In the genomic region with DNA sequence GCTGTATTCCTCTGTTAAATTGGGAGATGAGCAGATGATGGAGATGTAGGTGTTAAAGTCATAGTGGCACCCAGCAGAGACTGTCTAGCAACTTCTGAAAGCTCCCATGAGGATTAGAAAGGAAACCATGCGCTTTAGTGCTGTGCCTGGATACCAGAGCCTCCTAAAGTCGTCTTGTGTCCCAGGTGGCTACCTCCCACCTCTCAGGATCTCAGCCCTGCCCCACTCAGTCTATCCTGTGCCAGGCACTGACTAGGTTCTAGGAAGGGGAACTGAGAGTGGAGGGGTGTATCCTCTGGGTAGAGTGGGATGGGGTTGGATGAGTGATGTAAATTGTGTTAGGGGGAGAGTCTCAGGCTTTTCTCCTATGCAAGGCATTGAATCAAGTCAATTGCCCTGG, we compare ENCODE assay signal across 1 cellular context.
TF ChIP-seq lines count a peak whose summit lies in the region.

No MANE protein-coding gene starts in this region.

TF ChIP-seq in GM23338, 12 proteins besides CTCF, POLR2A, EP300 and RAD21 (continued from another document):
- TF ChIP-seq, protein P1, sequence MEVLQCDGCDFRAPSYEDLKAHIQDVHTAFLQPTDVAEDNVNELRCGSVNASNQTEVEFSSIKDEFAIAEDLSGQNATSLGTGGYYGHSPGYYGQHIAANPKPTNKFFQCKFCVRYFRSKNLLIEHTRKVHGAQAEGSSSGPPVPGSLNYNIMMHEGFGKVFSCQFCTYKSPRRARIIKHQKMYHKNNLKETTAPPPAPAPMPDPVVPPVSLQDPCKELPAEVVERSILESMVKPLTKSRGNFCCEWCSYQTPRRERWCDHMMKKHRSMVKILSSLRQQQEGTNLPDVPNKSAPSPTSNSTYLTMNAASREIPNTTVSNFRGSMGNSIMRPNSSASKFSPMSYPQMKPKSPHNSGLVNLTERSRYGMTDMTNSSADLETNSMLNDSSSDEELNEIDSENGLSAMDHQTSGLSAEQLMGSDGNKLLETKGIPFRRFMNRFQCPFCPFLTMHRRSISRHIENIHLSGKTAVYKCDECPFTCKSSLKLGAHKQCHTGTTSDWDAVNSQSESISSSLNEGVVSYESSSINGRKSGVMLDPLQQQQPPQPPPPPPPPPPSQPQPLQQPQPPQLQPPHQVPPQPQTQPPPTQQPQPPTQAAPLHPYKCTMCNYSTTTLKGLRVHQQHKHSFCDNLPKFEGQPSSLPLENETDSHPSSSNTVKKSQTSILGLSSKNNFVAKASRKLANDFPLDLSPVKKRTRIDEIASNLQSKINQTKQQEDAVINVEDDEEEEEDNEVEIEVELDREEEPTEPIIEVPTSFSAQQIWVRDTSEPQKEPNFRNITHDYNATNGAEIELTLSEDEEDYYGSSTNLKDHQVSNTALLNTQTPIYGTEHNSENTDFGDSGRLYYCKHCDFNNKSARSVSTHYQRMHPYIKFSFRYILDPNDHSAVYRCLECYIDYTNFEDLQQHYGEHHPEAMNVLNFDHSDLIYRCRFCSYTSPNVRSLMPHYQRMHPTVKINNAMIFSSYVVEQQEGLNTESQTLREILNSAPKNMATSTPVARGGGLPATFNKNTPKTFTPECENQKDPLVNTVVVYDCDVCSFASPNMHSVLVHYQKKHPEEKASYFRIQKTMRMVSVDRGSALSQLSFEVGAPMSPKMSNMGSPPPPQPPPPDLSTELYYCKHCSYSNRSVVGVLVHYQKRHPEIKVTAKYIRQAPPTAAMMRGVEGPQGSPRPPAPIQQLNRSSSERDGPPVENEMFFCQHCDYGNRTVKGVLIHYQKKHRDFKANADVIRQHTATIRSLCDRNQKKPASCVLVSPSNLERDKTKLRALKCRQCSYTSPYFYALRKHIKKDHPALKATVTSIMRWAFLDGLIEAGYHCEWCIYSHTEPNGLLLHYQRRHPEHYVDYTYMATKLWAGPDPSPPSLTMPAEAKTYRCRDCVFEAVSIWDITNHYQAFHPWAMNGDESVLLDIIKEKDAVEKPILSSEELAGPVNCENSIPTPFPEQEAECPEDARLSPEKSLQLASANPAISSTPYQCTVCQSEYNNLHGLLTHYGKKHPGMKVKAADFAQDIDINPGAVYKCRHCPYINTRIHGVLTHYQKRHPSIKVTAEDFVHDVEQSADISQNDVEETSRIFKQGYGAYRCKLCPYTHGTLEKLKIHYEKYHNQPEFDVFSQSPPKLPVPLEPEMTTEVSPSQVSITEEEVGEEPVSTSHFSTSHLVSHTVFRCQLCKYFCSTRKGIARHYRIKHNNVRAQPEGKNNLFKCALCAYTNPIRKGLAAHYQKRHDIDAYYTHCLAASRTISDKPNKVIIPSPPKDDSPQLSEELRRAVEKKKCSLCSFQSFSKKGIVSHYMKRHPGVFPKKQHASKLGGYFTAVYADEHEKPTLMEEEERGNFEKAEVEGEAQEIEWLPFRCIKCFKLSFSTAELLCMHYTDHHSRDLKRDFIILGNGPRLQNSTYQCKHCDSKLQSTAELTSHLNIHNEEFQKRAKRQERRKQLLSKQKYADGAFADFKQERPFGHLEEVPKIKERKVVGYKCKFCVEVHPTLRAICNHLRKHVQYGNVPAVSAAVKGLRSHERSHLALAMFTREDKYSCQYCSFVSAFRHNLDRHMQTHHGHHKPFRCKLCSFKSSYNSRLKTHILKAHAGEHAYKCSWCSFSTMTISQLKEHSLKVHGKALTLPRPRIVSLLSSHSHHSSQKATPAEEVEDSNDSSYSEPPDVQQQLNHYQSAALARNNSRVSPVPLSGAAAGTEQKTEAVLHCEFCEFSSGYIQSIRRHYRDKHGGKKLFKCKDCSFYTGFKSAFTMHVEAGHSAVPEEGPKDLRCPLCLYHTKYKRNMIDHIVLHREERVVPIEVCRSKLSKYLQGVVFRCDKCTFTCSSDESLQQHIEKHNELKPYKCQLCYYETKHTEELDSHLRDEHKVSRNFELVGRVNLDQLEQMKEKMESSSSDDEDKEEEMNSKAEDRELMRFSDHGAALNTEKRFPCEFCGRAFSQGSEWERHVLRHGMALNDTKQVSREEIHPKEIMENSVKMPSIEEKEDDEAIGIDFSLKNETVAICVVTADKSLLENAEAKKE (CRISPR knock-in tag; IDR thresholded peaks at IDR 0.05) = no peak
- no peak for TF ChIP-seq ZNF114 (CRISPR knock-in tag; IDR thresholded peaks at IDR 0.05)
- TF ChIP-seq NANOG (IDR thresholded peaks at IDR 0.05; ENCODE audit: borderline replicate concordance) = no peak
- TF ChIP-seq, protein P2, sequence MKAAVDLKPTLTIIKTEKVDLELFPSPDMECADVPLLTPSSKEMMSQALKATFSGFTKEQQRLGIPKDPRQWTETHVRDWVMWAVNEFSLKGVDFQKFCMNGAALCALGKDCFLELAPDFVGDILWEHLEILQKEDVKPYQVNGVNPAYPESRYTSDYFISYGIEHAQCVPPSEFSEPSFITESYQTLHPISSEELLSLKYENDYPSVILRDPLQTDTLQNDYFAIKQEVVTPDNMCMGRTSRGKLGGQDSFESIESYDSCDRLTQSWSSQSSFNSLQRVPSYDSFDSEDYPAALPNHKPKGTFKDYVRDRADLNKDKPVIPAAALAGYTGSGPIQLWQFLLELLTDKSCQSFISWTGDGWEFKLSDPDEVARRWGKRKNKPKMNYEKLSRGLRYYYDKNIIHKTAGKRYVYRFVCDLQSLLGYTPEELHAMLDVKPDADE (IDR thresholded peaks at IDR 0.05) = no peak
- TF ChIP-seq EZH2 (IDR thresholded peaks at IDR 0.05; ENCODE audit: low read depth, unreplicated experiment) = no peak
- TF ChIP-seq POLR2AphosphoS5 (IDR thresholded peaks at IDR 0.05; ENCODE audit: low read depth) = no peak
- no peak for TF ChIP-seq ZNF331 (CRISPR knock-in tag; IDR thresholded peaks at IDR 0.05; ENCODE audit: low read depth)
- TF ChIP-seq, protein P3, sequence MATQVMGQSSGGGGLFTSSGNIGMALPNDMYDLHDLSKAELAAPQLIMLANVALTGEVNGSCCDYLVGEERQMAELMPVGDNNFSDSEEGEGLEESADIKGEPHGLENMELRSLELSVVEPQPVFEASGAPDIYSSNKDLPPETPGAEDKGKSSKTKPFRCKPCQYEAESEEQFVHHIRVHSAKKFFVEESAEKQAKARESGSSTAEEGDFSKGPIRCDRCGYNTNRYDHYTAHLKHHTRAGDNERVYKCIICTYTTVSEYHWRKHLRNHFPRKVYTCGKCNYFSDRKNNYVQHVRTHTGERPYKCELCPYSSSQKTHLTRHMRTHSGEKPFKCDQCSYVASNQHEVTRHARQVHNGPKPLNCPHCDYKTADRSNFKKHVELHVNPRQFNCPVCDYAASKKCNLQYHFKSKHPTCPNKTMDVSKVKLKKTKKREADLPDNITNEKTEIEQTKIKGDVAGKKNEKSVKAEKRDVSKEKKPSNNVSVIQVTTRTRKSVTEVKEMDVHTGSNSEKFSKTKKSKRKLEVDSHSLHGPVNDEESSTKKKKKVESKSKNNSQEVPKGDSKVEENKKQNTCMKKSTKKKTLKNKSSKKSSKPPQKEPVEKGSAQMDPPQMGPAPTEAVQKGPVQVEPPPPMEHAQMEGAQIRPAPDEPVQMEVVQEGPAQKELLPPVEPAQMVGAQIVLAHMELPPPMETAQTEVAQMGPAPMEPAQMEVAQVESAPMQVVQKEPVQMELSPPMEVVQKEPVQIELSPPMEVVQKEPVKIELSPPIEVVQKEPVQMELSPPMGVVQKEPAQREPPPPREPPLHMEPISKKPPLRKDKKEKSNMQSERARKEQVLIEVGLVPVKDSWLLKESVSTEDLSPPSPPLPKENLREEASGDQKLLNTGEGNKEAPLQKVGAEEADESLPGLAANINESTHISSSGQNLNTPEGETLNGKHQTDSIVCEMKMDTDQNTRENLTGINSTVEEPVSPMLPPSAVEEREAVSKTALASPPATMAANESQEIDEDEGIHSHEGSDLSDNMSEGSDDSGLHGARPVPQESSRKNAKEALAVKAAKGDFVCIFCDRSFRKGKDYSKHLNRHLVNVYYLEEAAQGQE (IDR thresholded peaks at IDR 0.05; ENCODE audit: unreplicated experiment) = no peak
